ENCODE assay signal across 17 cellular contexts in the genomic region with DNA sequence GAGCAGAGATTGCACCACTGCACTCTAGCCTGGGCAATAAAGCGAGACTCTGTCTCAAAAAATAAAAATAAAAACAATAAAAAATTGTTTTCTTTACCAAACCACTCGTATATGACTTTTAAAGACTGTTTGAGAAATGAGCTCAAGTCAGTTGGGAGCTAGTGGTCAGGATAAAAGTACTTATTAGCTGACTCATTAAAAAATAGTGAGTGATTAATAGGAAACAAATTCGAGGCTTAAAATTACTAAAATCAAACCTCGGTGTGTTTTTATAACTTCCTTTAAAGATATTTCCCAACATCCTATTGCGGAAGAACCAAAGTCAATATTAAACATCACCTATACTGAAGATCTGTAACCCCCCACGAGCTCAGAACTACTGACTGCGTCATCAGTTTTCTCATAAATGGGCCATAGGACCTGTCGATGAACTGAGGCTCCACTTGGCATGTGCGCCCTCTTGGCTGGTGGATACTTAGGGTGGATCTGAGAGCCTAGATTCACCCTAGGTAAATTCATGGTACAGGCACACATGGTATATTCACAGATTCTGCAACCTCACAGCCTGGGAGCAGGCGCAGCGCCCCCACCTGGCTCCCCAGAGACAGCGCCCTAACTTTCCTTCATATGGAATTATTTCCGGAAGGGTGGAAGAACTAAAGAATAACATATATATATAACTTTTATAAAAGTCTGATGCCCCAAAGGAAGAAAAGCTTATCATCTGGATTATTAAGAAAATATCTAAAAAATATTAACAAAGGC. TPM values are rescaled to one million over a fixed set of nuclear protein-coding genes. Genes with fewer than 3 reads are reported as not detected.
DNase-seq lines count a peak whose midpoint lies in the region; ATAC-seq, FAIRE-seq and TF ChIP-seq lines count a peak whose summit lies in the region.
"Had no signal": no experiment of that assay in that cellular context is flagged by ENCODE, and none has a peak within 500 bp of the region (broad histone marks: within the 10 kb centered on the region; RNA-seq: fewer than 3 reads in every experiment).

No MANE protein-coding gene starts in this region.

- H3K9me3 ChIP-seq in cardiac muscle cell (ENCODE audit: low read depth) (no peaks in the 10 kb centered on the region), right atrium auricular region (no peaks in the 10 kb centered on the region), OCI-LY1 (ENCODE audit: low read length) (no peaks in the 10 kb centered on the region), endothelial cell of umbilical vein (replicated peaks; ENCODE audit: control insufficient read depth, insufficient read depth, low read length) (no peaks in the 10 kb centered on the region)
- H3K9me3 ChIP-seq: colonic mucosa, neutrophil, Peyer's patch, spleen had no signal

- H3K4me3 ChIP-seq in cardiac muscle cell (no peak overlapping the region), right atrium auricular region (no peak overlapping the region), OCI-LY1 (ENCODE audit: low read depth, low read length, poor library complexity, severe bottlenecking) (no peak overlapping the region), endothelial cell of umbilical vein (replicated peaks in 1 of 3; ENCODE audit: insufficient read depth in 1 of 3, low read depth in 1 of 3, low read length in 3 of 3) (no peak overlapping the region)
- H3K4me3 ChIP-seq: colonic mucosa, Peyer's patch, spleen had no signal

- DNase-seq in cardiac muscle cell (ENCODE audit: low read depth in 1 of 2, low spot score in 1 of 2): no peak
- DNase-seq in right atrium auricular region (ENCODE audit: low spot score): no peak
- no peak for DNase-seq in endothelial cell of umbilical vein (ENCODE audit: low read depth, low spot score)
- DNase-seq in RPMI8226: no peak
- no peak for DNase-seq in mucosa of gallbladder (ENCODE audit: low spot score)
- DNase-seq: activated naive CD8-positive, alpha-beta T cell treated with anti-CD3 and anti-CD28 coated beads, Interleukin-2, amount 10 ng/mL, durations not matched to agents 7 days and 5 days; colonic mucosa; NCI-H187; NCI-H510A treated with DMSO at 0.1 percent for 48 hours; Peyer's patch; spleen; substantia nigra; T-helper 1 cell had no signal

- H3K9me1 ChIP-seq in endothelial cell of umbilical vein (replicated peaks; ENCODE audit: control insufficient read depth, extremely low read depth, insufficient read depth, low read length): no peaks in the 10 kb centered on the region

- POLR2A ChIA-PET in endothelial cell of umbilical vein (lab: Charles Lee): no interaction called here

- H3K36me3 ChIP-seq in cardiac muscle cell (peaks cover 24% of the 10 kb centered on the region), right atrium auricular region (no peaks in the 10 kb centered on the region), OCI-LY1 (ENCODE audit: insufficient read depth, low read length) (peaks cover 96% of the 10 kb centered on the region), endothelial cell of umbilical vein (ENCODE audit: control insufficient read depth in 2 of 2, extremely low read depth in 1 of 2, insufficient read depth in 2 of 2, low read length in 2 of 2) (peaks cover 0 to 52% of the 10 kb centered on the region in 2 experiments)
- H3K36me3 ChIP-seq: colonic mucosa, Peyer's patch had no signal

- TF ChIP-seq CTCF in cardiac muscle cell (IDR thresholded peaks at IDR 0.05; ENCODE audit: low read depth, low read length) (peak; percentile 31), right atrium auricular region (IDR thresholded peaks at IDR 0.05) (no peak), OCI-LY1 (IDR thresholded peaks at IDR 0.05; ENCODE audit: low read length) (peak; percentile 30), endothelial cell of umbilical vein (IDR thresholded peaks at IDR 0.05; ENCODE audit: extremely low read depth in 1 of 2, insufficient read depth in 1 of 2, low read depth in 1 of 2, low read length in 2 of 2) (peak; percentile 18 to 32)

- H2AFZ ChIP-seq in OCI-LY1 (ENCODE audit: low read length): no peak overlapping the region
- H2AFZ ChIP-seq in endothelial cell of umbilical vein (ENCODE audit: low read depth, low read length): no peak overlapping the region

- BruUV-seq in endothelial cell of umbilical vein (replicated peaks; lab: Mats Ljungman, UMichigan): no TSS peak

- no peaks in the 10 kb centered on the region for H3K4me1 ChIP-seq in cardiac muscle cell (ENCODE audit: low read depth)
- H3K4me1 ChIP-seq in right atrium auricular region: no peaks in the 10 kb centered on the region
- no peaks in the 10 kb centered on the region for H3K4me1 ChIP-seq in OCI-LY1 (ENCODE audit: insufficient read depth, low read length, severe bottlenecking)
- peaks cover 2% of the 10 kb centered on the region for H3K4me1 ChIP-seq in endothelial cell of umbilical vein (ENCODE audit: control insufficient read depth, extremely low read depth, insufficient read depth, low read length)
- H3K4me1 ChIP-seq: colonic mucosa, Peyer's patch, spleen had no signal

- no peaks in the 10 kb centered on the region for H3K27me3 ChIP-seq in cardiac muscle cell
- H3K27me3 ChIP-seq in right atrium auricular region: peaks cover 0 to 5% of the 10 kb centered on the region in 2 donors
- no peaks in the 10 kb centered on the region for H3K27me3 ChIP-seq in OCI-LY1 (ENCODE audit: insufficient read depth, low read length)
- H3K27me3 ChIP-seq in endothelial cell of umbilical vein (ENCODE audit: control insufficient read depth in 2 of 2, insufficient read depth in 2 of 2, low read length in 2 of 2): no peaks in the 10 kb centered on the region
- H3K27me3 ChIP-seq: colonic mucosa, neutrophil, Peyer's patch had no signal

- CTCF ChIA-PET in endothelial cell of umbilical vein (lab: Charles Lee): interaction anchor here (1.3 to 1.4 kb wide), 2 partner anchors 8 to 48 kb away, joined by 3 to 4 read pairs; no protein-coding TSS in a partner anchor

- no peak overlapping the region for H3K9ac ChIP-seq in OCI-LY1 (ENCODE audit: low read length)
- H3K9ac ChIP-seq in endothelial cell of umbilical vein (replicated peaks; ENCODE audit: extremely low read depth, insufficient read depth, low read length): no peak overlapping the region

- ATAC-seq in GM21529 (IDR thresholded peaks at IDR 0.05; ENCODE audit: unreplicated experiment): no peak
- no peak for ATAC-seq in HG03457 (IDR thresholded peaks at IDR 0.05; ENCODE audit: unreplicated experiment)

- H3F3A ChIP-seq in OCI-LY1 (ENCODE audit: insufficient read depth, low read length): no peaks in the 10 kb centered on the region

- no peaks in the 10 kb centered on the region for H3K9me2 ChIP-seq in OCI-LY1 (ENCODE audit: low read depth, low read length)

- dilution Hi-C loops in endothelial cell of umbilical vein (cut with MboI; ENCODE audit: extremely low pct_ligation_motif_present, low sequenced_read_pairs): no loop called here

- no peak for TF ChIP-seq POLR2A in endothelial cell of umbilical vein (IDR thresholded peaks at IDR 0.05; ENCODE audit: low read depth, low read length)

- intact Hi-C loops in endothelial cell of umbilical vein (cut with micrococcal nuclease): no loop called here

- no peak overlapping the region for H3K27ac ChIP-seq in cardiac muscle cell
- H3K27ac ChIP-seq in right atrium auricular region: no peak overlapping the region
- H3K27ac ChIP-seq in OCI-LY1 (ENCODE audit: low read depth, low read length, poor library complexity, severe bottlenecking): no peak overlapping the region
- H3K27ac ChIP-seq in endothelial cell of umbilical vein (ENCODE audit: insufficient read depth, low read depth, low read length): no peak overlapping the region
- H3K27ac ChIP-seq: colonic mucosa, neutrophil, Peyer's patch, spleen had no signal

- H4K20me1 ChIP-seq in OCI-LY1 (ENCODE audit: insufficient read depth, low read length) (no peaks in the 10 kb centered on the region), endothelial cell of umbilical vein (replicated peaks; ENCODE audit: control insufficient read depth, extremely low read depth, insufficient read depth, low read length) (peaks cover 2% of the 10 kb centered on the region)

- H3K4me2 ChIP-seq in OCI-LY1 (ENCODE audit: low read length) (no peak overlapping the region), endothelial cell of umbilical vein (ENCODE audit: insufficient read depth, low read length) (no peak overlapping the region)

- H3K79me2 ChIP-seq in OCI-LY1 (ENCODE audit: insufficient read depth, low read length): peaks cover 24% of the 10 kb centered on the region
- H3K79me2 ChIP-seq in endothelial cell of umbilical vein (ENCODE audit: control insufficient read depth, insufficient read depth, low read length): peaks cover 82% of the 10 kb centered on the region

- no peak for FAIRE-seq in endothelial cell of umbilical vein (lab: Jason Lieb, UNC)

TF ChIP-seq in endothelial cell of umbilical vein, 7 proteins besides CTCF, POLR2A, EP300 and RAD21:
- TF ChIP-seq POLR2AphosphoS5 (IDR thresholded peaks at IDR 0.05; ENCODE audit: insufficient read depth, low read depth, low read length): no peak
- TF ChIP-seq, protein P1, sequence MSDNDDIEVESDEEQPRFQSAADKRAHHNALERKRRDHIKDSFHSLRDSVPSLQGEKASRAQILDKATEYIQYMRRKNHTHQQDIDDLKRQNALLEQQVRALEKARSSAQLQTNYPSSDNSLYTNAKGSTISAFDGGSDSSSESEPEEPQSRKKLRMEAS (IDR thresholded peaks at IDR 0.05; ENCODE audit: insufficient read depth, insufficient read length): no peak
- TF ChIP-seq GATA2 (IDR thresholded peaks at IDR 0.05; ENCODE audit: insufficient read depth, insufficient read length, low read depth, low read length): no peak
- no peak for TF ChIP-seq MYC (IDR thresholded peaks at IDR 0.05; ENCODE audit: low read depth, low read length)
- TF ChIP-seq FOS (IDR thresholded peaks at IDR 0.05; ENCODE audit: borderline replicate concordance, insufficient read depth, low read length): no peak
- no peak for TF ChIP-seq JUN (IDR thresholded peaks at IDR 0.05; ENCODE audit: borderline replicate concordance, insufficient read depth, insufficient read length, low read depth)
- TF ChIP-seq EZH2 (IDR thresholded peaks at IDR 0.05; ENCODE audit: borderline replicate concordance, low read depth, low read length, severe bottlenecking): no peak

RNA-seq across cellular contexts. Expression of a gene that starts 9.2 kb away (rescaled TPM):
- total RNA-seq in cardiac muscle cell (5.6 and 63.6 TPM in 2 replicates), right atrium auricular region (1 to 10 TPM in 1 of 2 donors, under 1 TPM in 1; 0.35 to 4.0 TPM), endothelial cell of umbilical vein (101 and 125 TPM in 2 replicates), mucosa of gallbladder (3.9 TPM)
- polyA plus RNA-seq in cardiac muscle cell (7.9 and 80.5 TPM in 2 replicates), endothelial cell of umbilical vein (12.8 and 16.2 TPM in 2 replicates)
- polyA plus RNA-seq in endothelial cell of umbilical vein (2011; cell fraction: cytosol; rRNA removed): 27.8 and 31.1 TPM in 2 replicates
- 50.6 and 62.0 TPM in 2 replicates for polyA plus RNA-seq in endothelial cell of umbilical vein (2011; cell fraction: nucleus; rRNA removed)
- 23.9 and 62.4 TPM in 2 replicates for polyA plus RNA-seq in endothelial cell of umbilical vein (2012)
- polyA minus RNA-seq in endothelial cell of umbilical vein: 20.7 and 23.3 TPM in 2 replicates
- polyA minus RNA-seq in endothelial cell of umbilical vein (2011; cell fraction: cytosol; rRNA and poly(A)+ RNA removed): 82.4 TPM
- 30.8 and 46.4 TPM in 2 replicates for polyA minus RNA-seq in endothelial cell of umbilical vein (2011; cell fraction: nucleus; rRNA and poly(A)+ RNA removed)

Comparison
In these comparisons a context has a peak if more than half of its experiments do, and no peak if none do; other contexts are left out.
1. CTCF ChIP-seq: peak in cardiac muscle cell (single experiment), OCI-LY1 (single experiment) and endothelial cell of umbilical vein (2 of 2); none in right atrium auricular region (0 of 2).